Comparison of ENCODE assay signal across 30 cellular contexts in genomic region chr6:14640631-14641030, GRCh38.
DNase-seq lines count a peak whose midpoint lies in the region; ATAC-seq, FAIRE-seq and TF ChIP-seq lines count a peak whose summit lies in the region.
"Had no signal": no experiment of that assay in that cellular context is flagged by ENCODE, and none has a peak within 500 bp of the region (broad histone marks: within the 10 kb centered on the region; RNA-seq: fewer than 3 reads in every experiment).

No MANE protein-coding gene starts in this region.

- H3K4me1 ChIP-seq in left ventricle myocardium inferior, result peaks cover 43% of the 10 kb centered on the region
- H3K4me1 ChIP-seq in endodermal cell (ENCODE audit: control insufficient read depth, insufficient read depth, low read length), result peaks cover 16% of the 10 kb centered on the region

- intact Hi-C loops in left ventricle myocardium inferior (cut with micrococcal nuclease) (no loop called here), left ventricle myocardium superior (cut with micrococcal nuclease) (no loop called here)

- H3K4me3 Mint-ChIP-seq in endodermal cell, result peak overlapping the region; percentile 5
- H3K4me3 Mint-ChIP-seq in stimulated activated memory B cell treated with anti-CD40 and anti-IgM and Interleukin-4, amounts not matched to agents 10 μg/mL and 1 μg/mL and 100 μg/mL, for 72 hours, result peak overlapping the region; percentile 29
- H3K4me3 Mint-ChIP-seq: activated CD4-positive, alpha-beta T cell treated with anti-CD3 and anti-CD28 coated beads for 36 hours; effector memory CD8-positive, alpha-beta T cell; T-helper 1 cell treated with Interleukin-12 subunit alpha and Interleukin-12 subunit beta and Interleukin-4 antibody, amounts not matched to agents 30 μg/mL and 1 μg/mL, for 36 hours had no signal

- H3K27me3 ChIP-seq in left ventricle myocardium inferior (ENCODE audit: low read depth), result no peaks in the 10 kb centered on the region
- no peaks in the 10 kb centered on the region for H3K27me3 ChIP-seq in endodermal cell (ENCODE audit: control insufficient read depth, insufficient read depth, low read length, poor library complexity, severe bottlenecking)
- H3K27me3 ChIP-seq: colonic mucosa, MG63, tibial nerve had no signal

- TF ChIP-seq CTCF in left ventricle myocardium inferior (IDR thresholded peaks at IDR 0.05; ENCODE audit: borderline replicate concordance) (no peak), endodermal cell (conservative IDR thresholded peaks at IDR 0.05) (no peak)

- WGBS in endodermal cell (ENCODE audit: insufficient coverage in 1 of 2, insufficient read length in 1 of 2), 2 experiments, result 0 to 33% methylated on average over 1 to 2 of the region's 2 CpGs

- H3K4me1 Mint-ChIP-seq in endodermal cell, result peaks cover 36% of the 10 kb centered on the region
- peaks cover 69% of the 10 kb centered on the region for H3K4me1 Mint-ChIP-seq in stimulated activated memory B cell treated with anti-CD40 and anti-IgM and Interleukin-4, amounts not matched to agents 10 μg/mL and 1 μg/mL and 100 μg/mL, for 72 hours

- H3K27ac ChIP-seq in left ventricle myocardium inferior (replicated peaks) (peak overlapping the region; percentile 14), endodermal cell (ENCODE audit: low read depth, low read length) (no peak overlapping the region)
- H3K27ac ChIP-seq: colonic mucosa, RWPE1, tibial nerve had no signal

- no peak for FAIRE-seq in urothelium cell line (lab: Jason Lieb, UNC)
- FAIRE-seq: small intestine had no signal

- DNase-seq in left ventricle myocardium inferior (no peak), left ventricle myocardium superior (no peak), NCI-H82 (lab: John Stamatoyannopoulos, UW) (peak; percentile 96), endodermal cell (no peak), mucosa of gallbladder (ENCODE audit: low spot score) (no peak), urothelium cell line (ENCODE audit: low spot score) (no peak)
- DNase-seq: activated CD4-positive, alpha-beta T cell treated with anti-CD3 and anti-CD28 coated beads for 36 hours; activated naive CD4-positive, alpha-beta T cell treated with anti-CD3 and anti-CD28 coated beads, Interleukin-2, amount 50 U/mL, for 16 hours; activated T-cell treated with anti-CD3 and anti-CD28 coated beads, Interleukin-2, amount 50 U/mL, for 72 hours; CD8-positive, alpha-beta memory T cell; colonic mucosa; DMS153; effector memory CD8-positive, alpha-beta T cell; foreskin fibroblast; GOT3; KBM-7; mesenchymal stem cell; NCI-H1105 treated with DMSO at 0.1 percent for 48 hours; NCI-H2029; NCI-H226; NCI-H774; small intestine; stimulated activated CD4-positive, alpha-beta T cell treated with anti-CD3 and anti-CD28 coated beads, Interleukin-2, amount 100 ng/mL, for 24 hours had no signal

- H3K27me3 Mint-ChIP-seq in endodermal cell (ENCODE audit: insufficient read depth), result peaks cover 4% of the 10 kb centered on the region
- H3K27me3 Mint-ChIP-seq in stimulated activated memory B cell treated with anti-CD40 and anti-IgM and Interleukin-4, amounts not matched to agents 10 μg/mL and 1 μg/mL and 100 μg/mL, for 72 hours, result no peaks in the 10 kb centered on the region
- H3K27me3 Mint-ChIP-seq: activated CD4-positive, alpha-beta T cell treated with anti-CD3 and anti-CD28 coated beads for 36 hours had no signal

- no peak overlapping the region for H3K9ac ChIP-seq in endodermal cell (ENCODE audit: extremely low read depth, low read length, poor library complexity, severe bottlenecking)

- H3K36me3 Mint-ChIP-seq in endodermal cell (ENCODE audit: low read depth), result no peaks in the 10 kb centered on the region
- no peaks in the 10 kb centered on the region for H3K36me3 Mint-ChIP-seq in stimulated activated memory B cell treated with anti-CD40 and anti-IgM and Interleukin-4, amounts not matched to agents 10 μg/mL and 1 μg/mL and 100 μg/mL, for 72 hours
- H3K36me3 Mint-ChIP-seq: CD8-positive, alpha-beta memory T cell had no signal

- H3K9me3 ChIP-seq in left ventricle myocardium inferior (replicated peaks), result no peaks in the 10 kb centered on the region
- H3K9me3 ChIP-seq in endodermal cell (ENCODE audit: control insufficient read depth, low read length), result no peaks in the 10 kb centered on the region
- H3K9me3 ChIP-seq: colonic mucosa, MG63, tibial nerve had no signal

- H3K9me3 Mint-ChIP-seq in endodermal cell, result no peaks in the 10 kb centered on the region
- H3K9me3 Mint-ChIP-seq in stimulated activated memory B cell treated with anti-CD40 and anti-IgM and Interleukin-4, amounts not matched to agents 10 μg/mL and 1 μg/mL and 100 μg/mL, for 72 hours, result no peaks in the 10 kb centered on the region
- H3K9me3 Mint-ChIP-seq: activated T-cell treated with anti-CD3 and anti-CD28 coated beads, Interleukin-2, amount 50 U/mL, for 72 hours; CD8-positive, alpha-beta memory T cell; effector memory CD8-positive, alpha-beta T cell; T-helper 1 cell treated with Interleukin-12 subunit alpha and Interleukin-12 subunit beta and Interleukin-4 antibody, amounts not matched to agents 30 μg/mL and 1 μg/mL, for 36 hours had no signal

- no peak overlapping the region for H3K4me3 ChIP-seq in left ventricle myocardium inferior
- no peak overlapping the region for H3K4me3 ChIP-seq in endodermal cell (ENCODE audit: low read length)
- H3K4me3 ChIP-seq: colonic mucosa, MG63, tibial nerve had no signal

- ATAC-seq in left ventricle myocardium superior, result no peak
- ATAC-seq in stimulated activated memory B cell treated with anti-CD40 and anti-IgM and Interleukin-4, amounts not matched to agents 10 μg/mL and 1 μg/mL and 100 μg/mL, for 72 hours, result no peak
- no peak for ATAC-seq in HG03460 (IDR thresholded peaks at IDR 0.05; ENCODE audit: unreplicated experiment)
- ATAC-seq: activated CD4-positive, alpha-beta T cell treated with anti-CD3 and anti-CD28 coated beads for 36 hours; effector memory CD8-positive, alpha-beta T cell; esophagus mucosa had no signal

- no peaks in the 10 kb centered on the region for H3K36me3 ChIP-seq in left ventricle myocardium inferior
- H3K36me3 ChIP-seq in endodermal cell (ENCODE audit: control insufficient read depth, insufficient read depth, low read length), result no peaks in the 10 kb centered on the region
- H3K36me3 ChIP-seq: colonic mucosa, MG63, tibial nerve had no signal

- peak overlapping the region; percentile 93 for H3K27ac Mint-ChIP-seq in endodermal cell
- peak overlapping the region; percentile 97 for H3K27ac Mint-ChIP-seq in stimulated activated memory B cell treated with anti-CD40 and anti-IgM and Interleukin-4, amounts not matched to agents 10 μg/mL and 1 μg/mL and 100 μg/mL, for 72 hours
- H3K27ac Mint-ChIP-seq: activated CD4-positive, alpha-beta T cell treated with anti-CD3 and anti-CD28 coated beads for 36 hours; activated T-cell treated with anti-CD3 and anti-CD28 coated beads, Interleukin-2, amount 50 U/mL, for 72 hours; effector memory CD8-positive, alpha-beta T cell; T-helper 1 cell treated with Interleukin-12 subunit alpha and Interleukin-12 subunit beta and Interleukin-4 antibody, amounts not matched to agents 30 μg/mL and 1 μg/mL, for 36 hours had no signal
